Comparison of ENCODE assay signal across 26 cellular contexts in the genomic region with DNA sequence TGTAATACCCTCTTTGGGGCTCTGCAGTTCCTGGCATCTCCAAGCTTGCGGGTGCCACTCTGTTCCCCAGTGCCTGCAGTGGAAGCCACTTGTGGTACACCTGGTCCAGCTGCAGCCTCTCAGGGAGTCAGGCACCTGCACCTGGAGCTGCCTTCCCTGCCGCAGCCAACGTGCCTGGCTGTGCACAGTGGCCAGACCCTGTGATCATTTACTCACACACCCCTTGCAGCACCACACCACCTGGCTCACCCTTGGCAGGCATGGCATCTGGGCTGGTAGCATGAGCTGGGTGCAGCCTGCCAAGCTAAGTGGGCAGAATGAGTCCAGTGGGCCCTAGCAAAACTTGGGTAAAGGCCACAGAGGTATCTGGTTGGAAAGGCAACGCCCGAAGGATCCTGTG.
"Had no signal": no experiment of that assay in that cellular context is flagged by ENCODE, and none has a peak within 500 bp of the region (broad histone marks: within the 10 kb centered on the region; RNA-seq: fewer than 3 reads in every experiment).

No MANE protein-coding gene starts in this region.

- H3K4me1 ChIP-seq: right lobe of liver, vagina had no signal

- H3K36me3 ChIP-seq: brain microvascular endothelial cell, neutrophil, right lobe of liver, thoracic aorta, upper lobe of left lung, vagina had no signal

- H3K9me3 Mint-ChIP-seq: activated naive CD4-positive, alpha-beta T cell treated with anti-CD3 and anti-CD28 coated beads, Interleukin-2, amount 10 ng/mL, durations not matched to agents 7 days and 5 days; activated T-helper 1 cell treated with anti-CD3 and anti-CD28 coated beads, Interleukin-12 subunit alpha, Interleukin-12 subunit beta, Interleukin-2, Interleukin-4 antibody, amounts not matched to agents 30 ng/mL and 10 ng/mL and 1 ng/mL, durations not matched to agents 14 hours and 24 hours and 36 hours had no signal

- ATAC-seq: left cardiac atrium, left ventricle myocardium superior, right lobe of liver had no signal

- H3K27ac ChIP-seq: brain microvascular endothelial cell, coronary artery, neutrophil, right lobe of liver, thoracic aorta, upper lobe of left lung, vagina had no signal

- H3K4me3 ChIP-seq: coronary artery, right lobe of liver, thoracic aorta, upper lobe of left lung, vagina had no signal

- H3K27me3 ChIP-seq: neutrophil, right lobe of liver, upper lobe of left lung, vagina had no signal

- FAIRE-seq: astrocyte, endothelial cell of umbilical vein had no signal

- H3K27me3 Mint-ChIP-seq: activated CD4-positive, alpha-beta memory T cell treated with anti-CD3 and anti-CD28 coated beads for 36 hours; activated CD4-positive, alpha-beta T cell treated with anti-CD3 and anti-CD28 coated beads, Interleukin-2, amount 10 ng/mL, durations not matched to agents 24 days and 14 days; activated naive CD8-positive, alpha-beta T cell treated with anti-CD3 and anti-CD28 coated beads, Interleukin-2, amount 10 ng/mL, durations not matched to agents 7 days and 5 days; stimulated activated naive CD8-positive, alpha-beta T cell treated with anti-CD3 and anti-CD28 coated beads, Interleukin-15, Interleukin-2, amounts not matched to agents 100 ng/mL and 50 ng/mL, for 24 hours had no signal

- H3K27ac Mint-ChIP-seq: activated CD4-positive, alpha-beta memory T cell treated with anti-CD3 and anti-CD28 coated beads for 36 hours; activated CD4-positive, alpha-beta T cell treated with anti-CD3 and anti-CD28 coated beads, Interleukin-2, amount 10 ng/mL, durations not matched to agents 24 days and 14 days; activated naive CD4-positive, alpha-beta T cell treated with anti-CD3 and anti-CD28 coated beads, Interleukin-2, amount 10 ng/mL, durations not matched to agents 7 days and 5 days; activated naive CD8-positive, alpha-beta T cell treated with anti-CD3 and anti-CD28 coated beads, Interleukin-2, amount 10 ng/mL, durations not matched to agents 7 days and 5 days; activated T-helper 1 cell treated with anti-CD3 and anti-CD28 coated beads, Interleukin-12 subunit alpha, Interleukin-12 subunit beta, Interleukin-2, Interleukin-4 antibody, amounts not matched to agents 30 ng/mL and 10 ng/mL and 1 ng/mL, durations not matched to agents 14 hours and 24 hours and 36 hours; stimulated activated naive CD8-positive, alpha-beta T cell treated with anti-CD3 and anti-CD28 coated beads, Interleukin-15, Interleukin-2, amounts not matched to agents 100 ng/mL and 50 ng/mL, for 24 hours had no signal

- H3K9me3 ChIP-seq: neutrophil, right lobe of liver, thoracic aorta, vagina had no signal

- DNase-seq: activated CD4-positive, alpha-beta memory T cell treated with anti-CD3 and anti-CD28 coated beads for 36 hours; activated CD4-positive, alpha-beta T cell treated with anti-CD3 and anti-CD28 coated beads, Interleukin-2, amount 10 ng/mL, durations not matched to agents 24 days and 14 days; activated CD4-positive, CD25-positive, alpha-beta regulatory T cell treated with anti-CD3 and anti-CD28 coated beads, Interleukin-2, amount 50 U/mL, for 72 hours; activated CD8-positive, alpha-beta memory T cell treated with anti-CD3 and anti-CD28 coated beads, Interleukin-2, amount 50 U/mL, for 4 hours; activated effector memory CD4-positive, alpha-beta T cell treated with anti-CD3 and anti-CD28 coated beads, Interleukin-2, amount 50 U/mL, for 16 hours; activated naive CD4-positive, alpha-beta T cell treated with anti-CD3 and anti-CD28 coated beads, Interleukin-2, amount 10 ng/mL, durations not matched to agents 7 days and 5 days; activated naive CD8-positive, alpha-beta T cell treated with anti-CD3 and anti-CD28 coated beads, Interleukin-2, amount 10 ng/mL, durations not matched to agents 7 days and 5 days; activated T-cell treated with anti-CD3 and anti-CD28 coated beads, Interleukin-2, amount 50 U/mL, for 1 hour; brain microvascular endothelial cell; head of caudate nucleus; hippocampal formation; left cardiac atrium; left ventricle myocardium superior; right lobe of liver; stimulated activated CD4-positive, alpha-beta T cell treated with anti-CD3 and anti-CD28 coated beads, Interleukin-12 subunit alpha, Interleukin-12 subunit beta, amount 100 ng/mL, for 4 hours; stimulated activated CD4-positive, alpha-beta T cell treated with anti-CD3 and anti-CD28 coated beads, Interleukin-4, amount 100 ng/mL, for 1 hour had no signal

- H3K36me3 Mint-ChIP-seq: activated CD4-positive, alpha-beta memory T cell treated with anti-CD3 and anti-CD28 coated beads for 36 hours; activated naive CD4-positive, alpha-beta T cell treated with anti-CD3 and anti-CD28 coated beads, Interleukin-2, amount 10 ng/mL, durations not matched to agents 7 days and 5 days had no signal

- H3K4me3 Mint-ChIP-seq: activated CD4-positive, alpha-beta memory T cell treated with anti-CD3 and anti-CD28 coated beads for 36 hours; activated CD4-positive, alpha-beta T cell treated with anti-CD3 and anti-CD28 coated beads, Interleukin-2, amount 10 ng/mL, durations not matched to agents 24 days and 14 days; activated naive CD4-positive, alpha-beta T cell treated with anti-CD3 and anti-CD28 coated beads, Interleukin-2, amount 10 ng/mL, durations not matched to agents 7 days and 5 days; activated naive CD8-positive, alpha-beta T cell treated with anti-CD3 and anti-CD28 coated beads, Interleukin-2, amount 10 ng/mL, durations not matched to agents 7 days and 5 days; activated T-helper 1 cell treated with anti-CD3 and anti-CD28 coated beads, Interleukin-12 subunit alpha, Interleukin-12 subunit beta, Interleukin-2, Interleukin-4 antibody, amounts not matched to agents 30 ng/mL and 10 ng/mL and 1 ng/mL, durations not matched to agents 14 hours and 24 hours and 36 hours; nephron; stimulated activated naive CD8-positive, alpha-beta T cell treated with anti-CD3 and anti-CD28 coated beads, Interleukin-15, Interleukin-2, amounts not matched to agents 100 ng/mL and 50 ng/mL, for 24 hours had no signal
